ENCODE assay signal across 1 cellular context in the genomic region with DNA sequence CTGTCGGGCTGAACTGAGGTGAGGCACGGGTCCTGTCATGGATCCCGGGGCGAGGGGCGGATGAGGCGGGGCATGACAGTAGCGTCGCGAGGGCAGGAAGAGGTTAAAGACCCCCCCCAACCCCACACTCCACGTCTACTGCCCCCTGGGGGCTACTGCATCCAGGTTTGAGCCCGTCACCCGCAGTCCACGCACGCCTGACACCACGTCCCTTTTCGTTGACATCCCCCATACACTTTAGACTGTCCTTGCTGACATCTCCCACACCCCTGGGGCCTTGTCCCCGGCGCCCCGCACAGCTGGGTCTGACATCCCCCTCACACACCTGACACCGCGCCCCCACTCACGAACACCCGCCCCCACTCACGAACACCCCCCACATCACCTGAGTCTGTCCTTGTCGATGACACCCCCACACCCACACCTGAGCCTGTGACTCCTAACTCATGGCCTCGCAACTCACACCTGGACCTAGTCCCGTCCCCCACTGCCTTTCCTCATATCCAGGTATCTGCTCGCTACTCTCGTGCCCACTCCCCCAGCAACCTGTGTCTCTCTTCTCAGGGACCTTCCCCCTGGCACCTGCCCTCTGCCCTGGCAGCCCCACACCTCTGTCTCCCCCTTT.
A peak's percentile ranks its signal among the peaks of the same experiment; 100 is the strongest.
TF ChIP-seq lines count a peak whose summit lies in the region.

No MANE protein-coding gene starts in this region.

TF ChIP-seq in HEK293, 187 proteins besides CTCF, POLR2A, EP300 and RAD21 (continued from another document):
- 0 out of 2 replicates have a peak, but pooled peaks have one; percentile 13 for TF ChIP-seq PATZ1 (tag by site-specific recombination; IDR thresholded peaks at IDR 0.05)
- TF ChIP-seq, protein P1, sequence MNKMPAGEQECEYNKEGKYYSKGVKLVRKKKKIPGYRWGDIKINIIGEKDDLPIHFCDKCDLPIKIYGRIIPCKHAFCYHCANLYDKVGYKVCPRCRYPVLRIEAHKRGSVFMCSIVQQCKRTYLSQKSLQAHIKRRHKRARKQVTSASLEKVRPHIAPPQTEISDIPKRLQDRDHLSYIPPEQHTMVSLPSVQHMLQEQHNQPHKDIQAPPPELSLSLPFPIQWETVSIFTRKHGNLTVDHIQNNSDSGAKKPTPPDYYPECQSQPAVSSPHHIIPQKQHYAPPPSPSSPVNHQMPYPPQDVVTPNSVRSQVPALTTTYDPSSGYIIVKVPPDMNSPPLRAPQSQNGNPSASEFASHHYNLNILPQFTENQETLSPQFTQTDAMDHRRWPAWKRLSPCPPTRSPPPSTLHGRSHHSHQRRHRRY (tag by site-specific recombination; IDR thresholded peaks at IDR 0.05) = no peak
- 0 out of 2 replicates have a peak, but pooled peaks have one; percentile 1 for TF ChIP-seq ZNF335 (tag by site-specific recombination; conservative IDR thresholded peaks at IDR 0.05)
- no peak for TF ChIP-seq ZNF747 (tag by site-specific recombination; IDR thresholded peaks at IDR 0.05)
- no peak for TF ChIP-seq ZBTB48 (tag by site-specific recombination; IDR thresholded peaks at IDR 0.05)
- TF ChIP-seq ZFP41 (tag by site-specific recombination; IDR thresholded peaks at IDR 0.05; ENCODE audit: borderline replicate concordance) = no peak
- no peak for TF ChIP-seq SALL2 (tag by site-specific recombination; IDR thresholded peaks at IDR 0.05; ENCODE audit: borderline replicate concordance)
- no peak for TF ChIP-seq ZNF785 (tag by site-specific recombination; IDR thresholded peaks at IDR 0.05)
- TF ChIP-seq ZNF585B (tag by site-specific recombination; IDR thresholded peaks at IDR 0.05) = no peak
- TF ChIP-seq MEIS1 (CRISPR knock-in tag; IDR thresholded peaks at IDR 0.05; ENCODE audit: borderline replicate concordance) = no peak
- peak; percentile 37 for TF ChIP-seq ZFHX2 (tag by site-specific recombination; conservative IDR thresholded peaks at IDR 0.05)
- no peak for TF ChIP-seq ZNF391 (tag by site-specific recombination; IDR thresholded peaks at IDR 0.05; ENCODE audit: borderline replicate concordance, low read depth)
